In the genomic region with DNA sequence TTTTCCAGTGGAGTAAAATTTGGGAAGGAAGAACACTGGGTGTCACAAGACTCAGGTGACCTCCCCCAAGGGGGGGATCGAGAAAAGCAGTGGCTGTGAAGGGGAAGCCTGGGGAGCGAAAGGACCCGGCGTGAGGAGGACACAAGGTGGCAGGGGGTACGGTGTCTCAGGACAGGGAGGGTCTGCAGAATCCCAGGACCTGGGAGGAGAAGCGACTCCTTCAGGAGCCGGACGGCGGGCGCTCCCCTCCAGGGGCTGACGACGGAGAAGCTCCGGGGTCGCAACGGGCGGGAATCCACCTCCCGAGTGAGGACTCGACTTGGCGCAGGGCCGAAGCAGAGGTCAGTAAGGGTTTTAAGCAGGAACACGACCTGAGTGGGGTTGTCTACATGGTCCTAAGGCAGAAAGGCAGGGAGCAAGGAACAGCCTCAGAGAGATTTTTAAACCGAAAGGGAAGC, we compare ENCODE assay signal across 8 cellular contexts. TPM values are rescaled to one million over a fixed set of nuclear protein-coding genes. Genes with fewer than 3 reads are reported as not detected.
DNase-seq lines count a peak whose midpoint lies in the region; ATAC-seq and TF ChIP-seq lines count a peak whose summit lies in the region.

No MANE protein-coding gene starts in this region.

- peak overlapping the region; percentile 89 for H3K9ac ChIP-seq in mammary epithelial cell (ENCODE audit: insufficient read depth, low read length)

- peak overlapping the region; percentile 74 to 93 (median 89) for H3K4me3 ChIP-seq in mammary epithelial cell (replicated peaks in 1 of 3; ENCODE audit: insufficient read depth in 1 of 3, low read depth in 2 of 3, low read length in 3 of 3)

- H3K4me1 Mint-ChIP-seq in stimulated activated naive CD8-positive, alpha-beta T cell treated with anti-CD3 and anti-CD28 coated beads, Interleukin-15, amount 100 ng/mL, for 72 hours, result peaks cover 25% of the 10 kb centered on the region

- H3K9me3 Mint-ChIP-seq in stimulated activated naive CD8-positive, alpha-beta T cell treated with anti-CD3 and anti-CD28 coated beads, Interleukin-15, amount 100 ng/mL, for 72 hours, result peaks cover 4 to 7% of the 10 kb centered on the region in 2 donors

- H2AFZ ChIP-seq in mammary epithelial cell (ENCODE audit: low read depth, low read length), result peak overlapping the region; percentile 95

- no peaks in the 10 kb centered on the region for H3K27me3 ChIP-seq in mammary epithelial cell (ENCODE audit: insufficient read depth, low read length)

- dilution Hi-C loops in mammary epithelial cell (cut with HindIII; ENCODE audit: low sequenced_read_pairs), result loop anchor here (5.0 kb wide), 1 partner anchor 51 kb away; no protein-coding TSS in a partner anchor

- TF ChIP-seq CTCF in 22Rv1 (IDR thresholded peaks at IDR 0.05) (no peak), mammary epithelial cell (conservative IDR thresholded peaks at IDR 0.05 in 1 of 2, IDR thresholded peaks at IDR 0.05 in 1 of 2; ENCODE audit: extremely low read depth in 1 of 2, insufficient read depth in 1 of 2, low read depth in 1 of 2, low read length in 2 of 2) (no peak)

- BruUV-seq in mammary epithelial cell (replicated peaks; lab: Mats Ljungman, UMichigan), result no TSS peak

- peak; percentile 3 for DNase-seq in M059J (ENCODE audit: low read depth)
- DNase-seq in mammary epithelial cell, result no peak
- peak; percentile 4 for DNase-seq in kidney tubule cell (ENCODE audit: low spot score)
- no peak for DNase-seq in stimulated activated naive CD8-positive, alpha-beta T cell treated with anti-CD3 and anti-CD28 coated beads, Interleukin-15, amount 100 ng/mL, for 72 hours
- no peak for DNase-seq in GM19240 (ENCODE audit: insufficient read length, low spot score)
- no peak for DNase-seq in NCI-H187 (lab: John Stamatoyannopoulos, UW)

- no peaks in the 10 kb centered on the region for H4K20me1 ChIP-seq in mammary epithelial cell (ENCODE audit: insufficient read depth, low read length)

- H3K27ac ChIP-seq in 22Rv1 (peak overlapping the region; percentile 68), mammary epithelial cell (ENCODE audit: insufficient read depth, low read depth, low read length) (peak overlapping the region; percentile 48)

- H3K27me3 Mint-ChIP-seq in stimulated activated naive CD8-positive, alpha-beta T cell treated with anti-CD3 and anti-CD28 coated beads, Interleukin-15, amount 100 ng/mL, for 72 hours, result no peaks in the 10 kb centered on the region

- peak overlapping the region; percentile 95 to 96 for H3K27ac Mint-ChIP-seq in stimulated activated naive CD8-positive, alpha-beta T cell treated with anti-CD3 and anti-CD28 coated beads, Interleukin-15, amount 100 ng/mL, for 72 hours

- peaks cover 3% of the 10 kb centered on the region for H3K9me3 ChIP-seq in mammary epithelial cell (replicated peaks; ENCODE audit: insufficient read depth, low read length)

- peaks cover 12% of the 10 kb centered on the region for H3K79me2 ChIP-seq in mammary epithelial cell (ENCODE audit: insufficient read depth, low read length)

- CTCF ChIA-PET in mammary epithelial cell (lab: Charles Lee; ENCODE audit: low non-redundant PET), result no interaction called here

- H3K4me1 ChIP-seq in mammary epithelial cell (ENCODE audit: insufficient read depth, low read length), result no peaks in the 10 kb centered on the region

- peak overlapping the region; percentile 89 to 94 for H3K4me3 Mint-ChIP-seq in stimulated activated naive CD8-positive, alpha-beta T cell treated with anti-CD3 and anti-CD28 coated beads, Interleukin-15, amount 100 ng/mL, for 72 hours

- WGBS in mammary epithelial cell (ENCODE audit: low coverage, missing lambda C conversion rate), result 2% methylated on average over 16 of the region's 22 CpGs

- H3K4me2 ChIP-seq in mammary epithelial cell (ENCODE audit: insufficient read depth, low read depth, low read length), result peak overlapping the region; percentile 86

- H3K36me3 ChIP-seq in mammary epithelial cell (ENCODE audit: insufficient read depth, low read length), result peaks cover 2% of the 10 kb centered on the region

- in situ Hi-C loops in mammary epithelial cell (cut with MboI; ENCODE audit: low sequenced_read_pairs in 2 of 2), result no loop called here

- intact Hi-C loops in mammary epithelial cell (cut with micrococcal nuclease), result loop anchor here (1.0 to 2.0 kb wide), 3 partner anchors 18 to 76 kb away; a partner anchor contains a TSS

- ATAC-seq in GM19023 (IDR thresholded peaks at IDR 0.05; ENCODE audit: unreplicated experiment), result peak; percentile 42
- ATAC-seq in stimulated activated naive CD8-positive, alpha-beta T cell treated with anti-CD3 and anti-CD28 coated beads, Interleukin-15, amount 100 ng/mL, for 72 hours, result peak; percentile 37

RNA-seq across cellular contexts. Expression of a gene that starts 0.5 kb away (rescaled TPM):
- total RNA-seq in M059J (2014; rRNA removed; shearing (Covaris generic)), result 12.0 and 12.8 TPM in 2 replicates
- total RNA-seq in mammary epithelial cell, result 10 to 100 TPM; 10.0 to 11.2 TPM
- 3.1 TPM for polyA plus RNA-seq in mammary epithelial cell
- not detected for polyA minus RNA-seq in mammary epithelial cell

RNA-seq across cellular contexts. Expression of a gene that starts 19.0 kb away (rescaled TPM):
- total RNA-seq in M059J (2014; rRNA removed; shearing (Covaris generic)), result 152 and 204 TPM in 2 replicates
- 100 to 1,000 TPM; 213 to 299 TPM for total RNA-seq in mammary epithelial cell
- 203 TPM for polyA plus RNA-seq in mammary epithelial cell
- 288 TPM for polyA minus RNA-seq in mammary epithelial cell

RNA-seq across cellular contexts. Expression of a gene that starts 31.2 kb away (rescaled TPM):
- 8.0 and 8.9 TPM in 2 replicates for total RNA-seq in M059J (2014; rRNA removed; shearing (Covaris generic))
- total RNA-seq in mammary epithelial cell, result 10 to 100 TPM in 1 of 2 donors, 1 to 10 TPM in 1; 9.7 to 10.3 TPM
- 3.0 TPM for polyA plus RNA-seq in mammary epithelial cell
- polyA minus RNA-seq in mammary epithelial cell, result 11.1 TPM

Comparison
In these comparisons a context has a peak if more than half of its experiments do, and no peak if none do; other contexts are left out.
1. DNase-seq: peak in M059J (single experiment) and kidney tubule cell (single experiment); none in mammary epithelial cell (single experiment), stimulated activated naive CD8-positive, alpha-beta T cell treated with anti-CD3 and anti-CD28 coated beads, Interleukin-15, amount 100 ng/mL, for 72 hours (0 of 2), GM19240 (single experiment) and NCI-H187 (0 of 2).